ENCODE assay signal across 21 cellular contexts in the genomic region with DNA sequence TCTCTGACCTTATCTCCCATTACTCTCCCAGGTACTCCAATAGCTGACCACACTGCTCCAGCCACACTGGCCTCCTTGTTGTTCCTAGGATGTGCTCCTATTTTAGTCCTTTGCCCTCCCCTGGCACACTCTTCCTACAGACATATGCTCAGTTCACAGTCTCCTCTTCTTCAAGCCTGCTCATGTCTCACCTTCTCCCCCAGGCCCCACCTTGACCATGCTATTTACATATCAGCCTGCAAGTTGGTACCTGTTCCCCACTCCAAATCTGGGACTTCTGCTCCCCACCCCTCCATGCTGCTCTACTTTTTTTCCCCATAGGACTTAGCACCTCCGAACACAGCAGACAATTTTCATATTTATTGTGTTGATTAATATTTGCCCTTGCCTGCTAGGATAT.
"Had no signal": no experiment of that assay in that cellular context is flagged by ENCODE, and none has a peak within 500 bp of the region (broad histone marks: within the 10 kb centered on the region; RNA-seq: fewer than 3 reads in every experiment).

No MANE protein-coding gene starts in this region.

- H3K27me3 Mint-ChIP-seq: progenitor cell of endocrine pancreas had no signal

- H3K27ac Mint-ChIP-seq: brain; endodermal cell; progenitor cell of endocrine pancreas; T-helper 2 cell treated with Interferon-gamma antibody and Interleukin-4, amounts not matched to agents 5 μg/mL and 100 μg/mL, for 36 hours had no signal

- H3K9me3 ChIP-seq: colonic mucosa, gastrocnemius medialis, testis, upper lobe of left lung had no signal

- DNase-seq: activated CD4-positive, alpha-beta T cell treated with anti-CD3 and anti-CD28 coated beads for 4 hours; activated CD8-positive, alpha-beta memory T cell treated with anti-CD3 and anti-CD28 coated beads for 24 hours; activated CD8-positive, alpha-beta memory T cell treated with anti-CD3 and anti-CD28 coated beads, Interleukin-2, amount 50 U/mL, for 48 hours; activated gamma-delta T cell; activated T-cell treated with anti-CD3 and anti-CD28 coated beads, Interleukin-2, amount 50 U/mL, for 48 hours; anterior cingulate cortex; central memory CD4-positive, alpha-beta T cell; colonic mucosa; endodermal cell; gastrocnemius medialis; hypothalamus; left ventricle myocardium superior; stimulated activated CD4-positive, alpha-beta T cell treated with anti-CD3 and anti-CD28 coated beads, Interleukin-2, amount 100 ng/mL, for 24 hours; stomach; SW 1271; testis; upper lobe of left lung had no signal

- H3K27ac ChIP-seq: colonic mucosa, gastrocnemius medialis, stomach, testis, upper lobe of left lung had no signal

- H3K4me1 Mint-ChIP-seq: brain, neural crest cell had no signal

- H3K4me3 ChIP-seq: colonic mucosa, gastrocnemius medialis, stomach, testis, upper lobe of left lung had no signal

- ATAC-seq: left ventricle myocardium superior had no signal

- H3K4me3 Mint-ChIP-seq: brain; endodermal cell; neural crest cell; T-helper 2 cell treated with Interferon-gamma antibody and Interleukin-4, amounts not matched to agents 5 μg/mL and 100 μg/mL, for 36 hours had no signal

- H3K36me3 ChIP-seq: colonic mucosa, gastrocnemius medialis, stomach, upper lobe of left lung had no signal

- H3K27me3 ChIP-seq: colonic mucosa, gastrocnemius medialis, stomach, testis, upper lobe of left lung had no signal

- H3K36me3 Mint-ChIP-seq: brain had no signal

- H3K4me1 ChIP-seq: colonic mucosa, gastrocnemius medialis, stomach, testis, upper lobe of left lung had no signal
